In genomic region chr6:49556429-49556837, GRCh38 we compare ENCODE assay signal across 7 cellular contexts. TPM values are rescaled to one million over a fixed set of nuclear protein-coding genes. Genes with fewer than 3 reads are reported as not detected.
DNase-seq lines count a peak whose midpoint lies in the region; ATAC-seq, FAIRE-seq and TF ChIP-seq lines count a peak whose summit lies in the region.

No MANE protein-coding gene starts in this region.

- FAIRE-seq in H54 (lab: Jason Lieb, UNC) (peak; percentile 96), frontal cortex (lab: Jason Lieb, UNC) (no peak)

- no peak overlapping the region for H4K12ac ChIP-seq in trophoblast cell (ENCODE audit: low read depth, low read length)

- H3K27ac ChIP-seq in body of pancreas = peak overlapping the region in 3 of 4 donors; percentile 45 to 78 (median 62)
- H3K27ac ChIP-seq in trophoblast cell (ENCODE audit: low read depth, low read length) = no peak overlapping the region

- no peaks in the 10 kb centered on the region for H3K36me3 ChIP-seq in body of pancreas (replicated peaks in 1 of 2; ENCODE audit: insufficient read depth in 1 of 2, low read depth in 2 of 2)
- no peaks in the 10 kb centered on the region for H3K36me3 ChIP-seq in trophoblast cell (ENCODE audit: control insufficient read depth in 1 of 2, insufficient read depth in 2 of 2, low read length in 2 of 2)

- H3K4ac ChIP-seq in trophoblast cell (ENCODE audit: low read depth, low read length) = no peak overlapping the region

- no peaks in the 10 kb centered on the region for H3K27me3 ChIP-seq in body of pancreas
- H3K27me3 ChIP-seq in trophoblast cell (ENCODE audit: insufficient read depth, low read length) = no peaks in the 10 kb centered on the region

- no peak overlapping the region for H3K18ac ChIP-seq in trophoblast cell (ENCODE audit: low read length)

- no peak overlapping the region for H3K14ac ChIP-seq in trophoblast cell (ENCODE audit: low read length)

- in situ Hi-C loops in GM13976 (cut with MboI; ENCODE audit: low sequenced_read_pairs, unreplicated experiment) = no loop called here

- H4K8ac ChIP-seq in trophoblast cell (ENCODE audit: low read depth, low read length) = no peak overlapping the region

- no peak overlapping the region for H2BK12ac ChIP-seq in trophoblast cell (ENCODE audit: low read length)

- H3K4me2 ChIP-seq in trophoblast cell (ENCODE audit: low read length) = no peak overlapping the region

- H4K91ac ChIP-seq in trophoblast cell (ENCODE audit: low read depth, low read length) = no peak overlapping the region

- H3K4me3 ChIP-seq in body of pancreas = no peak overlapping the region
- H3K4me3 ChIP-seq in trophoblast cell (ENCODE audit: low read depth, low read length) = no peak overlapping the region

- no peak overlapping the region for H2BK5ac ChIP-seq in trophoblast cell (ENCODE audit: low read depth, low read length, poor library complexity)

- no peak overlapping the region for H2AFZ ChIP-seq in trophoblast cell (ENCODE audit: insufficient read depth, low read length, poor library complexity)

- H3K4me1 ChIP-seq in body of pancreas (peaks cover 12% of the 10 kb centered on the region), trophoblast cell (ENCODE audit: control insufficient read depth in 1 of 2, insufficient read depth in 2 of 2, low read length in 2 of 2) (no peaks in the 10 kb centered on the region)

- no peaks in the 10 kb centered on the region for H3K79me1 ChIP-seq in trophoblast cell (ENCODE audit: low read length)

- DNase-seq in H54 (ENCODE audit: insufficient read length, low spot score) (peak; percentile 35), NCI-H146 treated with DMSO at 0.1 percent for 48 hours (lab: John Stamatoyannopoulos, UW; ENCODE audit: unreplicated experiment) (peak; percentile 75), body of pancreas (peak; percentile 56 to 87 (median 66)), trophoblast cell (peak; percentile 42 to 74), GM13976 (ENCODE audit: low spot score) (no peak), frontal cortex (ENCODE audit: low spot score in 2 of 2) (no peak)

- no peaks in the 10 kb centered on the region for H3K9me3 ChIP-seq in body of pancreas
- no peaks in the 10 kb centered on the region for H3K9me3 ChIP-seq in trophoblast cell (ENCODE audit: insufficient read depth, low read depth, low read length)

- H3K79me2 ChIP-seq in trophoblast cell (ENCODE audit: control insufficient read depth, insufficient read depth, low read length, poor library complexity) = no peaks in the 10 kb centered on the region

- intact Hi-C loops in body of pancreas (cut with DNase I) = no loop called here

- H2AK5ac ChIP-seq in trophoblast cell (ENCODE audit: low read length) = no peak overlapping the region

- H3K9ac ChIP-seq in trophoblast cell (ENCODE audit: low read length) = no peak overlapping the region

- no peak for TF ChIP-seq POLR2A in H54 (IDR thresholded peaks at IDR 0.05; ENCODE audit: low read depth, low read length)
- TF ChIP-seq POLR2A in body of pancreas (IDR thresholded peaks at IDR 0.05) = no peak

- peak; percentile 96 for ATAC-seq in body of pancreas
- no peak for ATAC-seq in GM19351 (IDR thresholded peaks at IDR 0.05; ENCODE audit: unreplicated experiment)

- TF ChIP-seq CTCF in body of pancreas (IDR thresholded peaks at IDR 0.05) = no peak
- no peak for TF ChIP-seq CTCF in GM13976 (IDR thresholded peaks at IDR 0.05; ENCODE audit: borderline replicate concordance, control extremely low read depth, extremely low read depth, insufficient read depth, missing control alignments)

- H3K23ac ChIP-seq in trophoblast cell (ENCODE audit: low read length) = no peak overlapping the region

- H2BK120ac ChIP-seq in trophoblast cell (ENCODE audit: insufficient read depth, low read length, poor library complexity) = no peak overlapping the region

RNA-seq across cellular contexts. Expression of gene C6orf141, which starts 6.0 kb away (rescaled TPM):
- total RNA-seq in body of pancreas (10 to 100 TPM; 11.4 to 20.8 TPM), frontal cortex (4.9 TPM)
- 2.7 and 2.9 TPM in 2 replicates for polyA plus RNA-seq in trophoblast cell (2013)

RNA-seq across cellular contexts. Expression of gene GLYATL3, which starts 56.7 kb away (rescaled TPM):
- total RNA-seq in body of pancreas (not detected), frontal cortex (not detected)
- polyA plus RNA-seq in trophoblast cell (2013) = not detected in 2 replicates

Comparison
In these comparisons a context has a peak if more than half of its experiments do, and no peak if none do; other contexts are left out.
1. DNase-seq: peak in H54 (single experiment), NCI-H146 treated with DMSO at 0.1 percent for 48 hours (single experiment), body of pancreas (4 of 4) and trophoblast cell (2 of 2); none in GM13976 (single experiment) and frontal cortex (0 of 2).